ENCODE assay signal across 8 cellular contexts in the genomic region with DNA sequence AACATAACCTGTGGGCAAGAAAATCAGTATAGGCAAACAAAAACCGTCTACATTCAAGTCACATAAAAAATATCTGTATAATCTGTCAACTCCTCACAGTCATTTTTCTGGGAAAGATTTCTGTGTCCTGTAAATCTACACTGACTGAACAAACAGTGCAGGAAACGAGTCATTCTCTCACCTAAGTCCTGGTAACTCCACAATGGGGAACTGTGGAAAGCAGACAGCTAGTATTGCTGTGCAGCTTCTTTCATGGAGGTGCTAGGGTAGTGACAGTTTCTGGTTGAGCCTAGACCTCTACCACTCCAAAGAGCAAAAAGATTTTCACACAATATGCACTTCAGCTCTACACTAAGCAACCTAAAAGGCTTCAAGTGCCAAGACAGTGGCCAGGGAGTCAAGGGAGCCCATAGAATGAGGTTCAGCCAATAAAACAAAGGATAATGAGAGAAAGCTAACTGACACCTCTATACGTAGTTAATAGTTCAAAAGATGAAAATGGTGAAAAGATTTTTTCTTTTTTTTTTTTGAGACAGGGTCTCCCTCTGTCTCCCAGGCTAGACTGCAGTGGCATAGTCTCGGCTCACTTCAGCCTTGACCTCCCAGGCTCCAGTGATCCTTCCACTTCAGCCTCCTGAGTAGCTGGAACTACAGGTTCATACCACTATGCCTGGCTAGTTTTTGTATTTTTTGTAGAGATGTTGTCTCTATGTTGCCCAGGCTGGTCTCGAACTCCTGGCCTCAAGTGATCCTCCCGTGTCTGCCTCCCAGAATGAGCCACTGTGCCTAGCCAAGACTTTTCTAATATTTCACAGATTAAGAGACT. TPM values are rescaled to one million over a fixed set of nuclear protein-coding genes. Genes with fewer than 3 reads are reported as not detected.
DNase-seq lines count a peak whose midpoint lies in the region; ATAC-seq and TF ChIP-seq lines count a peak whose summit lies in the region.

No MANE protein-coding gene starts in this region.

- peak overlapping the region; percentile 18 for H3K9ac ChIP-seq in mesendoderm (ENCODE audit: low read length)

- H3K4me1 ChIP-seq in mesendoderm (ENCODE audit: control insufficient read depth, low read depth, low read length), result peaks cover 9% of the 10 kb centered on the region

- no peak overlapping the region for H2BK15ac ChIP-seq in mesendoderm (replicated peaks; ENCODE audit: low read depth)

- peak; percentile 22 for ATAC-seq in activated naive CD8-positive, alpha-beta T cell treated with anti-CD3 and anti-CD28 coated beads, Interleukin-2, amount 50 U/mL, for 24 hours
- ATAC-seq in GM19351 (IDR thresholded peaks at IDR 0.05; ENCODE audit: unreplicated experiment), result no peak

- no peak overlapping the region for H3K4ac ChIP-seq in mesendoderm (ENCODE audit: low read depth, low read length)

- no peak overlapping the region for H3K4me3 ChIP-seq in mesendoderm (ENCODE audit: low read length)

- no peak overlapping the region for H3K23ac ChIP-seq in mesendoderm (ENCODE audit: low read length)

- H3K36me3 Mint-ChIP-seq in activated naive CD8-positive, alpha-beta T cell treated with anti-CD3 and anti-CD28 coated beads, Interleukin-2, amount 50 U/mL, for 24 hours (ENCODE audit: low read depth), result peaks cover 44% of the 10 kb centered on the region

- H3K18ac ChIP-seq in mesendoderm (ENCODE audit: low read length), result no peak overlapping the region

- peak overlapping the region; percentile 95 for H3K27ac Mint-ChIP-seq in activated naive CD8-positive, alpha-beta T cell treated with anti-CD3 and anti-CD28 coated beads, Interleukin-2, amount 50 U/mL, for 24 hours

- no peaks in the 10 kb centered on the region for H3K27me3 ChIP-seq in mesendoderm (ENCODE audit: insufficient read depth, low read length, poor library complexity)

- no peaks in the 10 kb centered on the region for H3K27me3 Mint-ChIP-seq in activated naive CD8-positive, alpha-beta T cell treated with anti-CD3 and anti-CD28 coated beads, Interleukin-2, amount 50 U/mL, for 24 hours

- peak overlapping the region; percentile 99 for H3K4me3 Mint-ChIP-seq in activated naive CD8-positive, alpha-beta T cell treated with anti-CD3 and anti-CD28 coated beads, Interleukin-2, amount 50 U/mL, for 24 hours

- no peak overlapping the region for H2BK120ac ChIP-seq in mesendoderm (ENCODE audit: low read depth, low read length)

- DNase-seq in HT1080 (ENCODE audit: low read depth) (peak; percentile 73), mesendoderm (peak; percentile 48), NCI-H1092 (lab: John Stamatoyannopoulos, UW) (no peak), retina (no peak)
- no peak for DNase-seq in activated naive CD8-positive, alpha-beta T cell treated with anti-CD3 and anti-CD28 coated beads, Interleukin-2, amount 50 U/mL, for 24 hours
- no peak for DNase-seq in stimulated activated CD4-positive, alpha-beta T cell treated with anti-CD3 and anti-CD28 coated beads, Interleukin-4, amount 100 ng/mL, for 4 hours

- no peak overlapping the region for H3K4me2 ChIP-seq in mesendoderm (ENCODE audit: low read length)

- no peak overlapping the region for H2AK5ac ChIP-seq in mesendoderm (ENCODE audit: low read length)

- no peaks in the 10 kb centered on the region for H3K36me3 ChIP-seq in mesendoderm (ENCODE audit: control insufficient read depth, insufficient read depth, low read length)

- H3K9me3 Mint-ChIP-seq in activated naive CD8-positive, alpha-beta T cell treated with anti-CD3 and anti-CD28 coated beads, Interleukin-2, amount 50 U/mL, for 24 hours, result no peaks in the 10 kb centered on the region

- H3K79me2 ChIP-seq in mesendoderm (ENCODE audit: control insufficient read depth, insufficient read depth, low read length), result peaks cover 78% of the 10 kb centered on the region

- H2BK5ac ChIP-seq in mesendoderm (ENCODE audit: low read length), result no peak overlapping the region

- TF ChIP-seq CTCF in C4-2B (conservative IDR thresholded peaks at IDR 0.05), result no peak

- H4K8ac ChIP-seq in mesendoderm (ENCODE audit: low read depth, low read length), result no peak overlapping the region

- H3K79me1 ChIP-seq in mesendoderm (ENCODE audit: low read length), result peaks cover 1% of the 10 kb centered on the region

- H3K56ac ChIP-seq in mesendoderm (ENCODE audit: low read length), result peak overlapping the region; percentile 9

- H3K4me1 Mint-ChIP-seq in activated naive CD8-positive, alpha-beta T cell treated with anti-CD3 and anti-CD28 coated beads, Interleukin-2, amount 50 U/mL, for 24 hours, result peaks cover 87% of the 10 kb centered on the region

- H3K27ac ChIP-seq in C4-2B, result peak overlapping the region; percentile 67; the same call in 1 of the 2 replicates
- H3K27ac ChIP-seq in mesendoderm (ENCODE audit: low read depth, low read length), result no peak overlapping the region

- WGBS in mesendoderm (ENCODE audit: extremely low coverage, insufficient coverage, low lambda C conversion rate), result no CpG with 5 or more reads among the region's 6 CpGs

- H4K5ac ChIP-seq in mesendoderm (ENCODE audit: low read length), result no peak overlapping the region

RNA-seq across cellular contexts. Expression of a gene that starts 5.5 kb away (rescaled TPM):
- 404 and 496 TPM in 2 replicates for total RNA-seq in HT1080 (2014; rRNA removed; shearing (Covaris generic))
- 233 and 292 TPM in 2 replicates for polyA plus RNA-seq in HT1080 (2015; cell fraction: cytosol; rRNA removed)
- 140 and 175 TPM in 2 replicates for polyA plus RNA-seq in HT1080 (2015; cell fraction: nucleus; rRNA removed)
- polyA plus RNA-seq in mesendoderm (2013, experiment 1 of 2), result 416 TPM
- polyA plus RNA-seq in mesendoderm (2013, experiment 2 of 2), result 418 TPM

Comparison
In these comparisons a context has a peak if more than half of its experiments do, and no peak if none do; other contexts are left out.
1. DNase-seq: peak in HT1080 (single experiment) and mesendoderm (single experiment); none in activated naive CD8-positive, alpha-beta T cell treated with anti-CD3 and anti-CD28 coated beads, Interleukin-2, amount 50 U/mL, for 24 hours (single experiment), NCI-H1092 (single experiment), retina (single experiment) and stimulated activated CD4-positive, alpha-beta T cell treated with anti-CD3 and anti-CD28 coated beads, Interleukin-4, amount 100 ng/mL, for 4 hours (0 of 2).